Comparison of ENCODE assay signal across 1 cellular context in the genomic region with DNA sequence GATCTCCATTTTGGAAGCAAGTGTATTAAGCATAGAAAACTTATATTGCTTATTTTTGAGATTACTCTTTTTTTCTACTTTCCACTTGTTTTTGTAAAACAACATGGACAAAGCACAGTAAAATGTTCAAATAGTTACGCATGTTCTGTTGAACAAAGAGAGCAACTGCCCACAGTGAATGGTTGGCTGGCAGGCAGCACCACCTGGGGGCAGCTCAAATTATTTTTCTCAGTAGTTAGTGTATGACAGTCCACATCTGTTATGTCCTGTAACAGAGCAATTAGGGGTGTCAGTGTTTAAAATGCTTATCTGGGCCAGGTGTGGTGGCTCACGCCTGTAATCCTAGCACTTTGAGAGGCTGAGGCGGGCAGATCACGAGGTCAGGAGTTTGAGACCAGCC.
TF ChIP-seq lines count a peak whose summit lies in the region.

No MANE protein-coding gene starts in this region.

TF ChIP-seq in WTC11, 78 proteins besides CTCF, POLR2A, EP300 and RAD21 (continued from another document):
- TF ChIP-seq, protein P1, sequence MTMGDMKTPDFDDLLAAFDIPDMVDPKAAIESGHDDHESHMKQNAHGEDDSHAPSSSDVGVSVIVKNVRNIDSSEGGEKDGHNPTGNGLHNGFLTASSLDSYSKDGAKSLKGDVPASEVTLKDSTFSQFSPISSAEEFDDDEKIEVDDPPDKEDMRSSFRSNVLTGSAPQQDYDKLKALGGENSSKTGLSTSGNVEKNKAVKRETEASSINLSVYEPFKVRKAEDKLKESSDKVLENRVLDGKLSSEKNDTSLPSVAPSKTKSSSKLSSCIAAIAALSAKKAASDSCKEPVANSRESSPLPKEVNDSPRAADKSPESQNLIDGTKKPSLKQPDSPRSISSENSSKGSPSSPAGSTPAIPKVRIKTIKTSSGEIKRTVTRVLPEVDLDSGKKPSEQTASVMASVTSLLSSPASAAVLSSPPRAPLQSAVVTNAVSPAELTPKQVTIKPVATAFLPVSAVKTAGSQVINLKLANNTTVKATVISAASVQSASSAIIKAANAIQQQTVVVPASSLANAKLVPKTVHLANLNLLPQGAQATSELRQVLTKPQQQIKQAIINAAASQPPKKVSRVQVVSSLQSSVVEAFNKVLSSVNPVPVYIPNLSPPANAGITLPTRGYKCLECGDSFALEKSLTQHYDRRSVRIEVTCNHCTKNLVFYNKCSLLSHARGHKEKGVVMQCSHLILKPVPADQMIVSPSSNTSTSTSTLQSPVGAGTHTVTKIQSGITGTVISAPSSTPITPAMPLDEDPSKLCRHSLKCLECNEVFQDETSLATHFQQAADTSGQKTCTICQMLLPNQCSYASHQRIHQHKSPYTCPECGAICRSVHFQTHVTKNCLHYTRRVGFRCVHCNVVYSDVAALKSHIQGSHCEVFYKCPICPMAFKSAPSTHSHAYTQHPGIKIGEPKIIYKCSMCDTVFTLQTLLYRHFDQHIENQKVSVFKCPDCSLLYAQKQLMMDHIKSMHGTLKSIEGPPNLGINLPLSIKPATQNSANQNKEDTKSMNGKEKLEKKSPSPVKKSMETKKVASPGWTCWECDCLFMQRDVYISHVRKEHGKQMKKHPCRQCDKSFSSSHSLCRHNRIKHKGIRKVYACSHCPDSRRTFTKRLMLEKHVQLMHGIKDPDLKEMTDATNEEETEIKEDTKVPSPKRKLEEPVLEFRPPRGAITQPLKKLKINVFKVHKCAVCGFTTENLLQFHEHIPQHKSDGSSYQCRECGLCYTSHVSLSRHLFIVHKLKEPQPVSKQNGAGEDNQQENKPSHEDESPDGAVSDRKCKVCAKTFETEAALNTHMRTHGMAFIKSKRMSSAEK (CRISPR knock-in tag; IDR thresholded peaks at IDR 0.05; ENCODE audit: borderline replicate concordance), result no peak
- TF ChIP-seq, protein P2, sequence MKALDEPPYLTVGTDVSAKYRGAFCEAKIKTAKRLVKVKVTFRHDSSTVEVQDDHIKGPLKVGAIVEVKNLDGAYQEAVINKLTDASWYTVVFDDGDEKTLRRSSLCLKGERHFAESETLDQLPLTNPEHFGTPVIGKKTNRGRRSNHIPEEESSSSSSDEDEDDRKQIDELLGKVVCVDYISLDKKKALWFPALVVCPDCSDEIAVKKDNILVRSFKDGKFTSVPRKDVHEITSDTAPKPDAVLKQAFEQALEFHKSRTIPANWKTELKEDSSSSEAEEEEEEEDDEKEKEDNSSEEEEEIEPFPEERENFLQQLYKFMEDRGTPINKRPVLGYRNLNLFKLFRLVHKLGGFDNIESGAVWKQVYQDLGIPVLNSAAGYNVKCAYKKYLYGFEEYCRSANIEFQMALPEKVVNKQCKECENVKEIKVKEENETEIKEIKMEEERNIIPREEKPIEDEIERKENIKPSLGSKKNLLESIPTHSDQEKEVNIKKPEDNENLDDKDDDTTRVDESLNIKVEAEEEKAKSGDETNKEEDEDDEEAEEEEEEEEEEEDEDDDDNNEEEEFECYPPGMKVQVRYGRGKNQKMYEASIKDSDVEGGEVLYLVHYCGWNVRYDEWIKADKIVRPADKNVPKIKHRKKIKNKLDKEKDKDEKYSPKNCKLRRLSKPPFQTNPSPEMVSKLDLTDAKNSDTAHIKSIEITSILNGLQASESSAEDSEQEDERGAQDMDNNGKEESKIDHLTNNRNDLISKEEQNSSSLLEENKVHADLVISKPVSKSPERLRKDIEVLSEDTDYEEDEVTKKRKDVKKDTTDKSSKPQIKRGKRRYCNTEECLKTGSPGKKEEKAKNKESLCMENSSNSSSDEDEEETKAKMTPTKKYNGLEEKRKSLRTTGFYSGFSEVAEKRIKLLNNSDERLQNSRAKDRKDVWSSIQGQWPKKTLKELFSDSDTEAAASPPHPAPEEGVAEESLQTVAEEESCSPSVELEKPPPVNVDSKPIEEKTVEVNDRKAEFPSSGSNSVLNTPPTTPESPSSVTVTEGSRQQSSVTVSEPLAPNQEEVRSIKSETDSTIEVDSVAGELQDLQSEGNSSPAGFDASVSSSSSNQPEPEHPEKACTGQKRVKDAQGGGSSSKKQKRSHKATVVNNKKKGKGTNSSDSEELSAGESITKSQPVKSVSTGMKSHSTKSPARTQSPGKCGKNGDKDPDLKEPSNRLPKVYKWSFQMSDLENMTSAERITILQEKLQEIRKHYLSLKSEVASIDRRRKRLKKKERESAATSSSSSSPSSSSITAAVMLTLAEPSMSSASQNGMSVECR (CRISPR knock-in tag; IDR thresholded peaks at IDR 0.05; ENCODE audit: borderline replicate concordance), result no peak
- TF ChIP-seq ZNF396 (CRISPR knock-in tag; IDR thresholded peaks at IDR 0.05; ENCODE audit: borderline replicate concordance) (no peak), FOXJ3 (CRISPR knock-in tag; IDR thresholded peaks at IDR 0.05; ENCODE audit: borderline replicate concordance) (no peak), ZNF263 (CRISPR knock-in tag; IDR thresholded peaks at IDR 0.05; ENCODE audit: low read depth) (no peak), NFATC4 (CRISPR knock-in tag; IDR thresholded peaks at IDR 0.05) (no peak), ZNF416 (CRISPR knock-in tag; IDR thresholded peaks at IDR 0.05) (no peak)
TF ChIP-seq in WTC11: peak in this region for 0.
